Comparison of ENCODE assay signal across 21 cellular contexts in the genomic region with DNA sequence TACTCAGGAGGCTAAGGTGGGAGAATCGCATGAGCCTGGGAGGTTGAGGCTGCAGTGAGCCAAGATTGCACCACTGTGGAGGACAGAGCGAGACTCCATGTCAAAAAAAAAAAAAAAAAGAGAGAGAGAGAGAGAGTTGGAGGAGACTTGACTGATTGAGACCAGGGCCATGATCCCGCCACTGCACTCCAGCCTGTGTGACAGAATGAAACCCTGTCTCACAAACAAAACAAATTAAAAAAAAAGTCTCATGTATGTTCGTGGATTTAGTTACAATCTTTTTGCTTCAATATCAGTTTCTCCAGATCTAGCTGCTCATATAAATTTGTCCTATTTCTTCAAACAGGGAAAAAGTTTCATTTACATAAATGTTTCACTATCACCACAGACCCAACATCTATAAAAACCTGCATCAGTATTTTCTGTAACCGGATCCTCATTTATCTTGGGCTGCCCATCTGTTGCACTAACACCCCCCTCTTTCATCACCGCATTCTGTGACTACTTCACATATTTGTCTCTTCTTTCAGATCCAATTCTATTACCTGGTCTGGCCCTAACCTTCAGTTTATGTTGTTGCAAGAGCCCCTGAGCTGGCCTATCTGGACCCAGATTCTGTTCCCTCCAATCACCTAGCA.
"Had no signal": no experiment of that assay in that cellular context is flagged by ENCODE, and none has a peak within 500 bp of the region (broad histone marks: within the 10 kb centered on the region; RNA-seq: fewer than 3 reads in every experiment).

No MANE protein-coding gene starts in this region.

- DNase-seq: activated CD4-positive, alpha-beta T cell treated with anti-CD3 and anti-CD28 coated beads for 4 hours; activated CD8-positive, alpha-beta memory T cell treated with anti-CD3 and anti-CD28 coated beads, Interleukin-2, amount 50 U/mL, for 4 hours; activated CD8-positive, alpha-beta T cell treated with anti-CD3 and anti-CD28 coated beads for 36 hours; activated gamma-delta T cell treated with Interleukin-2 at 50 U/mL for 16 hours; activated naive CD4-positive, alpha-beta T cell treated with anti-CD3 and anti-CD28 coated beads, Interleukin-2, amount 10 ng/mL, durations not matched to agents 7 days and 5 days; activated naive CD8-positive, alpha-beta T cell treated with anti-CD3 and anti-CD28 coated beads for 36 hours; activated T-cell treated with anti-CD3 and anti-CD28 coated beads, Interleukin-2, amount 50 U/mL, for 72 hours; brain microvascular endothelial cell; Karpas-422; MM.1S; NCI-H1105; NCI-H1436; NCI-H1694 treated with DMSO at 0.1 percent for 48 hours; NCI-H2081; NCI-H345; NCI-H510A; NCI-H748 treated with DMSO at 0.1 percent for 48 hours; NK-92 treated with Interleukin-12 subunit alpha and Interleukin-12 subunit beta, amount 100 ng/mL, for 24 hours; PC-9; SHP77 treated with DMSO at 0.1 percent for 48 hours had no signal

- ATAC-seq: activated CD4-positive, CD25-positive, alpha-beta regulatory T cell treated with anti-CD3 and anti-CD28 coated beads, Interleukin-2, amount 50 U/mL, for 24 hours; activated CD8-positive, alpha-beta T cell treated with anti-CD3 and anti-CD28 coated beads for 36 hours; activated T-cell treated with anti-CD3 and anti-CD28 coated beads, Interleukin-2, amount 50 U/mL, for 72 hours had no signal
